Comparison of ENCODE assay signal across 18 cellular contexts in the genomic region with DNA sequence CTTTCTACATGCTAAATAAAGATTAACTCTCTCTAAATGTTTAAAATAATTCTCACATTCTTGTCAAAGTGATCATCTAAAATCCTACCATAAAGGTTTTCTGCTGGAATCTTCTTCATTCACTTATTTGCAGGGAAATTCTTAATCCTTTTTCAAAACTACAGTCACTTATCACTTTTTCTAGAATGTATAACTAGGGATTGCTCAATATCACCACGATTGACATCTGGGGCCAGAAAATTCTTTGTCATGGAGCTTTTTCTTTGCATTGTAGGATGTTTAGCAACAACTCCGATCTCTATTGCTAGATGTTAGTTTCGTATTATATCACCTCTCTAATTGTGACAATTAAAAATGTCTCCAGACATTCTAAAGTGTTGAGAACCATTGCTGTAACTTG.
"Had no signal": no experiment of that assay in that cellular context is flagged by ENCODE, and none has a peak within 500 bp of the region (broad histone marks: within the 10 kb centered on the region; RNA-seq: fewer than 3 reads in every experiment).

No MANE protein-coding gene starts in this region.

- H3K36me3 ChIP-seq: SJSA1 had no signal

- H3K27ac ChIP-seq: SJSA1, SK-N-MC had no signal

- H3K27me3 ChIP-seq: SJSA1 had no signal

- H3K4me3 ChIP-seq: SJSA1, SK-N-MC had no signal

- FAIRE-seq: RCC 7860 had no signal

- H3K4me1 ChIP-seq: SJSA1 had no signal

- DNase-seq: KBM-7, NCI-H1092, NCI-H1105 treated with DMSO at 0.1 percent for 48 hours, NCI-H1417 treated with DMSO at 0.1 percent for 48 hours, NCI-H146, NCI-H1694 treated with DMSO at 0.1 percent for 48 hours, NCI-H1930, NCI-H2081, NCI-H2107, NCI-H2227 treated with DMSO at 0.1 percent for 48 hours, NCI-H69, NCI-H774, Right ventricle myocardium superior, RPMI8226, SIG-M5 had no signal
